In the genomic region with DNA sequence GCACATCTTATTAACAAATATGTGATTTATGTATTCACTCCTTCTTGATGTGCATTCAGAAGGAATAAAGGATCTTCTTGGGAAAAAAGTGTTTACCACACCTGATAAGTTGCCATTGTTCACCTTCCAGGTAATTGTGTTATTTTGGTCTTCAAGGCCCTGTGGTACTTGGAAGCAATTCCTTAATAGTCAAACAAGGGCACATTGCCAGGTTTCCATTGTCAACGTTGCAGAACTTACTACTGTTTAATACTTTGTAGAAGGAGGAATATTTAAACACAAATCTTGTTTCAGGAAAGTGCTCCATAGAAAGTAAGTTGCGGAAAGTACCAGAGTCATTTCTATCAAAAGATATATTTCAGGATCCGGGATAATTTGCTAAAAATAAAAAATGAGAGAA, we compare ENCODE assay signal across 18 cellular contexts.
DNase-seq lines count a peak whose midpoint lies in the region; ATAC-seq, FAIRE-seq and TF ChIP-seq lines count a peak whose summit lies in the region.
"Had no signal": no experiment of that assay in that cellular context is flagged by ENCODE, and none has a peak within 500 bp of the region (broad histone marks: within the 10 kb centered on the region; RNA-seq: fewer than 3 reads in every experiment).

No MANE protein-coding gene starts in this region.

- H3K36me3 ChIP-seq in PC-3 (ENCODE audit: low read depth, low read length) (no peaks in the 10 kb centered on the region), endothelial cell of umbilical vein (ENCODE audit: control insufficient read depth in 2 of 2, extremely low read depth in 1 of 2, insufficient read depth in 2 of 2, low read length in 2 of 2) (no peaks in the 10 kb centered on the region), muscle layer of duodenum (ENCODE audit: control insufficient read depth in 1 of 2, insufficient read depth in 2 of 2, low read length in 2 of 2) (no peaks in the 10 kb centered on the region)
- H3K36me3 ChIP-seq: left ventricle myocardium inferior, right lobe of liver, WERI-Rb-1 had no signal

- no peaks in the 10 kb centered on the region for H3K27me3 ChIP-seq in AG04450 (ENCODE audit: control insufficient read depth, insufficient read depth, low read length)
- H3K27me3 ChIP-seq in PC-3 (ENCODE audit: low read length) = no peaks in the 10 kb centered on the region
- H3K27me3 ChIP-seq in endothelial cell of umbilical vein (ENCODE audit: control insufficient read depth in 2 of 2, insufficient read depth in 2 of 2, low read length in 2 of 2) = no peaks in the 10 kb centered on the region
- no peaks in the 10 kb centered on the region for H3K27me3 ChIP-seq in muscle layer of duodenum (ENCODE audit: low read depth, low read length)
- H3K27me3 ChIP-seq: right lobe of liver had no signal

- no peak for FAIRE-seq in endothelial cell of umbilical vein (lab: Jason Lieb, UNC)

- dilution Hi-C loops in endothelial cell of umbilical vein (cut with MboI; ENCODE audit: extremely low pct_ligation_motif_present, low sequenced_read_pairs) = loop anchor here (25.0 kb wide), 1 partner anchor 90 kb away; no protein-coding TSS in a partner anchor

- no peak for TF ChIP-seq POLR2A in endothelial cell of umbilical vein (IDR thresholded peaks at IDR 0.05; ENCODE audit: low read depth, low read length)

- no peaks in the 10 kb centered on the region for H3K9me1 ChIP-seq in endothelial cell of umbilical vein (replicated peaks; ENCODE audit: control insufficient read depth, extremely low read depth, insufficient read depth, low read length)

- H3K4me1 ChIP-seq in PC-3 (ENCODE audit: insufficient read depth, low read length) (peaks cover 18% of the 10 kb centered on the region), endothelial cell of umbilical vein (ENCODE audit: control insufficient read depth, extremely low read depth, insufficient read depth, low read length) (no peaks in the 10 kb centered on the region), muscle layer of duodenum (ENCODE audit: control insufficient read depth in 1 of 2, insufficient read depth in 2 of 2, low read length in 2 of 2) (no peaks in the 10 kb centered on the region)
- H3K4me1 ChIP-seq: right lobe of liver had no signal

- H3K9me3 ChIP-seq in AG04450 (ENCODE audit: control insufficient read depth, insufficient read depth, low read length) = no peaks in the 10 kb centered on the region
- H3K9me3 ChIP-seq in PC-3 (ENCODE audit: low read length) = no peaks in the 10 kb centered on the region
- H3K9me3 ChIP-seq in endothelial cell of umbilical vein (replicated peaks; ENCODE audit: control insufficient read depth, insufficient read depth, low read length) = no peaks in the 10 kb centered on the region
- no peaks in the 10 kb centered on the region for H3K9me3 ChIP-seq in muscle layer of duodenum (ENCODE audit: control insufficient read depth in 1 of 2, low read length in 2 of 2)
- H3K9me3 ChIP-seq: left ventricle myocardium inferior, right lobe of liver had no signal

- no TSS peak for BruUV-seq in PC-3 (replicated peaks; lab: Mats Ljungman, UMichigan)
- TSS peak; percentile 77 for BruUV-seq in endothelial cell of umbilical vein (replicated peaks; lab: Mats Ljungman, UMichigan)

- DNase-seq in AG04450 (ENCODE audit: low read depth, low spot score) (no peak), PC-3 (no peak), endothelial cell of umbilical vein (ENCODE audit: low read depth, low spot score) (peak; percentile 61)
- no peak for DNase-seq in stimulated activated CD4-positive, alpha-beta T cell treated with anti-CD3 and anti-CD28 coated beads, Interleukin-15, amount 100 ng/mL, for 24 hours
- DNase-seq: ACHN; COR-L47; left ventricle myocardium inferior; NCI-H2227 treated with DMSO at 0.1 percent for 48 hours; right lobe of liver; stimulated activated naive B cell treated with anti-CD40 and anti-IgM and Interleukin-4, amounts not matched to agents 10 μg/mL and 1 μg/mL and 100 μg/mL, for 72 hours; SW 1271; WERI-Rb-1 had no signal

- H3K79me2 ChIP-seq in PC-3 (ENCODE audit: low read length) (no peaks in the 10 kb centered on the region), endothelial cell of umbilical vein (ENCODE audit: control insufficient read depth, insufficient read depth, low read length) (no peaks in the 10 kb centered on the region)

- CTCF ChIA-PET in AG04450 (lab: Charles Lee) = no interaction called here
- CTCF ChIA-PET in PC-3 (lab: Charles Lee) = no interaction called here
- CTCF ChIA-PET in endothelial cell of umbilical vein (lab: Charles Lee) = interaction anchor here (1.2 kb wide), 1 partner anchor 11 kb away, joined by 3 read pairs; no protein-coding TSS in a partner anchor

- H3K9ac ChIP-seq in PC-3 (ENCODE audit: low read length) (peak overlapping the region; percentile 50), endothelial cell of umbilical vein (replicated peaks; ENCODE audit: extremely low read depth, insufficient read depth, low read length) (no peak overlapping the region)

- H4K20me1 ChIP-seq in PC-3 (ENCODE audit: low read length) (no peaks in the 10 kb centered on the region), endothelial cell of umbilical vein (replicated peaks; ENCODE audit: control insufficient read depth, extremely low read depth, insufficient read depth, low read length) (no peaks in the 10 kb centered on the region)

- H3K4me2 ChIP-seq in PC-3 (ENCODE audit: low read length) = no peak overlapping the region
- no peak overlapping the region for H3K4me2 ChIP-seq in endothelial cell of umbilical vein (ENCODE audit: insufficient read depth, low read length)
- H3K4me2 ChIP-seq: GM23338 had no signal

- no peak for TF ChIP-seq CTCF in AG04450 (IDR thresholded peaks at IDR 0.05; ENCODE audit: low read depth, low read length)
- TF ChIP-seq CTCF in PC-3 (conservative IDR thresholded peaks at IDR 0.05; ENCODE audit: low read depth, low read length) = no peak
- no peak for TF ChIP-seq CTCF in endothelial cell of umbilical vein (IDR thresholded peaks at IDR 0.05; ENCODE audit: extremely low read depth in 1 of 2, insufficient read depth in 1 of 2, low read depth in 1 of 2, low read length in 2 of 2)

- H2AFZ ChIP-seq in PC-3 (ENCODE audit: low read length) (no peak overlapping the region), endothelial cell of umbilical vein (ENCODE audit: low read depth, low read length) (no peak overlapping the region)
- H2AFZ ChIP-seq: GM23338 had no signal

- POLR2A ChIA-PET in AG04450 (lab: Yijun Ruan, JAX) = interaction anchor here (1.2 kb wide), 1 partner anchor 270 kb away, joined by 4 read pairs; no protein-coding TSS in a partner anchor
- POLR2A ChIA-PET in PC-3 (lab: Charles Lee; ENCODE audit: unreplicated experiment) = no interaction called here
- POLR2A ChIA-PET in endothelial cell of umbilical vein (lab: Charles Lee) = no interaction called here

- no peaks in the 10 kb centered on the region for H3F3A ChIP-seq in PC-3 (ENCODE audit: low read length, unreplicated experiment)

- no peaks in the 10 kb centered on the region for H3K9me2 ChIP-seq in PC-3 (replicated peaks; ENCODE audit: low read length)

- no peak for ATAC-seq in PC-3
- ATAC-seq in GM18867 (IDR thresholded peaks at IDR 0.05; ENCODE audit: unreplicated experiment) = no peak
- ATAC-seq in GM18511 (IDR thresholded peaks at IDR 0.05; ENCODE audit: unreplicated experiment) = no peak
- no peak for ATAC-seq in GM21447 (IDR thresholded peaks at IDR 0.05; ENCODE audit: unreplicated experiment)
- ATAC-seq: GM23338; natural killer cell treated with Interleukin-12 subunit alpha and Interleukin-12 subunit beta and Interleukin-15 and Interleukin-18, amount 100 ng/mL, for 72 hours had no signal

- H3K27ac ChIP-seq in AG04450 (ENCODE audit: low read depth, low read length) = peak overlapping the region; percentile 3
- H3K27ac ChIP-seq in PC-3 (ENCODE audit: low read length) = peak overlapping the region; percentile 88
- no peak overlapping the region for H3K27ac ChIP-seq in endothelial cell of umbilical vein (ENCODE audit: insufficient read depth, low read depth, low read length)
- peak overlapping the region; percentile 34 for H3K27ac ChIP-seq in muscle layer of duodenum (ENCODE audit: low read length)
- H3K27ac ChIP-seq: left ventricle myocardium inferior, right lobe of liver, WERI-Rb-1 had no signal

- intact Hi-C loops in PC-3 (cut with micrococcal nuclease) (no loop called here), endothelial cell of umbilical vein (cut with micrococcal nuclease) (no loop called here)

- no peak overlapping the region for H3K4me3 ChIP-seq in AG04450 (ENCODE audit: low read depth, low read length)
- no peak overlapping the region for H3K4me3 ChIP-seq in PC-3 (ENCODE audit: low read length)
- H3K4me3 ChIP-seq in endothelial cell of umbilical vein (replicated peaks in 1 of 3; ENCODE audit: insufficient read depth in 1 of 3, low read depth in 1 of 3, low read length in 3 of 3) = no peak overlapping the region
- H3K4me3 ChIP-seq in muscle layer of duodenum (ENCODE audit: low read depth in 1 of 2, low read length in 2 of 2) = no peak overlapping the region
- H3K4me3 ChIP-seq: GM23338, left ventricle myocardium inferior, right lobe of liver had no signal

TF ChIP-seq in endothelial cell of umbilical vein, 7 proteins besides CTCF, POLR2A, EP300 and RAD21:
- no peak for TF ChIP-seq EZH2 (IDR thresholded peaks at IDR 0.05; ENCODE audit: borderline replicate concordance, low read depth, low read length, severe bottlenecking)
